In the genomic region with DNA sequence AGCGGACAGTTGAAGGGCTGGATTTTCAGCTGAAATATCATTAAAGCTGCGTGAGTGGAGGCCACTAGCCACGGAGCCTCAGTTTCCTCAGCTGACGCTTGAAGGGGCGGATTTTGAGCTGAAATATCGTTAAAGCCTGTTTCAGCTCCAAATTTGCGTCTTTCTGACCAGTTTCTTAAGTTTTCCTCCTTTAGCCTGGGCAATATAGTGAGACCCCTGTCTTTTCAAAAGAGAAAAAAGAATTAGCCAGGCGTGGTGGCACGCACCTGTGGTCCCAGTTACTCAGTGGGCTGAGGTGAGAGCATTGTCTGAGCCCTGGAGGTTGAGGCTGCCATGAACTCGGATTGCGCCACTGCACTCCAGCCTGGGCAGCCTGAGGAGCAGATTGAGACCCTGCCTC, we compare ENCODE assay signal across 28 cellular contexts.
"Had no signal": no experiment of that assay in that cellular context is flagged by ENCODE, and none has a peak within 500 bp of the region (broad histone marks: within the 10 kb centered on the region; RNA-seq: fewer than 3 reads in every experiment).

No MANE protein-coding gene starts in this region.

- DNase-seq: activated CD4-positive, alpha-beta memory T cell treated with anti-CD3 and anti-CD28 coated beads for 36 hours; activated CD4-positive, alpha-beta T cell treated with anti-CD3 and anti-CD28 coated beads, Interleukin-2, amount 10 ng/mL, durations not matched to agents 24 days and 14 days; activated CD4-positive, CD25-positive, alpha-beta regulatory T cell treated with anti-CD3 and anti-CD28 coated beads, Interleukin-2, amount 50 U/mL, for 72 hours; activated CD8-positive, alpha-beta memory T cell treated with anti-CD3 and anti-CD28 coated beads, Interleukin-2, amount 50 U/mL, for 4 hours; activated gamma-delta T cell; activated naive CD4-positive, alpha-beta T cell treated with anti-CD3 and anti-CD28 coated beads, Interleukin-2, amount 10 ng/mL, durations not matched to agents 7 days and 5 days; activated naive CD8-positive, alpha-beta T cell treated with anti-CD3 and anti-CD28 coated beads, Interleukin-2, amount 10 ng/mL, durations not matched to agents 7 days and 5 days; activated T-cell treated with anti-CD3 and anti-CD28 coated beads, Interleukin-2, amount 50 U/mL, for 24 hours; cerebellar nuclear complex; dorsolateral prefrontal cortex; effector memory CD8-positive, alpha-beta T cell; erythroblast; gastrocnemius medialis; glutamatergic neuron; naive B cell; nucleus accumbens; psoas muscle; stimulated activated CD4-positive, alpha-beta T cell treated with anti-CD3 and anti-CD28 coated beads, Interleukin-15, amount 100 ng/mL, for 24 hours; stimulated activated CD4-positive, alpha-beta T cell treated with anti-CD3 and anti-CD28 coated beads, Interleukin-2, amount 100 ng/mL, for 24 hours; stimulated activated naive CD4-positive, alpha-beta T cell; T-helper 9 cell; WERI-Rb-1 had no signal

- H3K27ac ChIP-seq: ascending aorta, cardiac muscle cell, gastrocnemius medialis, parathyroid adenoma, psoas muscle, vagina, WERI-Rb-1 had no signal

- H3K4me3 ChIP-seq: ascending aorta, cardiac muscle cell, colonic mucosa, gastrocnemius medialis, psoas muscle, smooth muscle cell, vagina had no signal

- H3K27me3 ChIP-seq: ascending aorta, cardiac muscle cell, colonic mucosa, dorsolateral prefrontal cortex, gastrocnemius medialis, vagina had no signal

- H3K9ac ChIP-seq: parathyroid adenoma had no signal

- H2AFZ ChIP-seq: parathyroid adenoma had no signal

- H3K36me3 ChIP-seq: ascending aorta, colonic mucosa, gastrocnemius medialis, vagina had no signal

- ATAC-seq: effector memory CD8-positive, alpha-beta T cell; gastrocnemius medialis; psoas muscle had no signal

- H3K9me3 ChIP-seq: ascending aorta, colonic mucosa, gastrocnemius medialis, psoas muscle, vagina had no signal

- H3K4me2 ChIP-seq: smooth muscle cell had no signal
